In genomic region chr15:57387011-57387410, GRCh38 we compare ENCODE assay signal across 28 cellular contexts. TPM values are rescaled to one million over a fixed set of nuclear protein-coding genes. Genes with fewer than 3 reads are reported as not detected.
DNase-seq lines count a peak whose midpoint lies in the region; ATAC-seq, FAIRE-seq and TF ChIP-seq lines count a peak whose summit lies in the region.
"Had no signal": no experiment of that assay in that cellular context is flagged by ENCODE, and none has a peak within 500 bp of the region (broad histone marks: within the 10 kb centered on the region; RNA-seq: fewer than 3 reads in every experiment).

No MANE protein-coding gene starts in this region.

- TF ChIP-seq POLR2A in H1 (IDR thresholded peaks at IDR 0.05; ENCODE audit: control extremely low read depth in 1 of 2, low read depth in 2 of 2, low read length in 2 of 2) (no peak), stomach (IDR thresholded peaks at IDR 0.05) (no peak)

- intact Hi-C loops in kidney (cut with DNase I), result no loop called here
- intact Hi-C loops in stomach (cut with DNase I; ENCODE audit: low total_unique reads), result no loop called here
- intact Hi-C loops in CD14-positive monocyte (cut with micrococcal nuclease), result no loop called here

- H3K14ac ChIP-seq in H1 (ENCODE audit: insufficient read length), result no peak overlapping the region

- TF ChIP-seq EP300 in H1 (IDR thresholded peaks at IDR 0.05; ENCODE audit: borderline replicate concordance in 1 of 2, low read depth in 2 of 2, low read length in 2 of 2) (no peak), stomach (IDR thresholded peaks at IDR 0.05) (no peak)

- ATAC-seq in HG02610 (IDR thresholded peaks at IDR 0.05; ENCODE audit: unreplicated experiment) (no peak), HG03342 (IDR thresholded peaks at IDR 0.05; ENCODE audit: unreplicated experiment) (no peak)
- ATAC-seq: A549; mucosa of descending colon; natural killer cell treated with Interleukin-12 subunit alpha and Interleukin-12 subunit beta and Interleukin-15 and Interleukin-18, amount 100 ng/mL, for 72 hours; stimulated activated memory B cell treated with anti-CD40 and anti-IgM and Interleukin-4, amounts not matched to agents 10 μg/mL and 1 μg/mL and 100 μg/mL, for 72 hours had no signal

- H4K8ac ChIP-seq in H1 (ENCODE audit: extremely low read depth, insufficient read depth, low read length), result no peak overlapping the region

- H3K9me2 ChIP-seq in Karpas-422 (replicated peaks; ENCODE audit: insufficient read depth, low read length), result no peaks in the 10 kb centered on the region

- H3K36me3 Mint-ChIP-seq in CD14-positive monocyte, result no peaks in the 10 kb centered on the region
- H3K36me3 Mint-ChIP-seq: CD4-positive, alpha-beta memory T cell; natural killer cell treated with Interleukin-12 subunit alpha and Interleukin-12 subunit beta and Interleukin-15 and Interleukin-18, amount 100 ng/mL, for 72 hours; stimulated activated memory B cell treated with anti-CD40 and anti-IgM and Interleukin-4, amounts not matched to agents 10 μg/mL and 1 μg/mL and 100 μg/mL, for 72 hours had no signal

- H2BK20ac ChIP-seq in H1 (ENCODE audit: low read length), result peak overlapping the region; percentile 88; the same call in 1 of the 2 replicates

- peaks cover 1 to 8% (median 2%) of the 10 kb centered on the region in 3 donors for H3K27me3 Mint-ChIP-seq in CD14-positive monocyte (ENCODE audit: low read depth in 3 of 3)

- H3K4ac ChIP-seq in H1 (replicated peaks; ENCODE audit: insufficient read length, low read depth, low read length), result no peak overlapping the region

- H2AFZ ChIP-seq in H1 (ENCODE audit: low read length), result no peak overlapping the region
- H2AFZ ChIP-seq in Karpas-422 (ENCODE audit: low read length), result no peak overlapping the region

- no peaks in the 10 kb centered on the region for H4K20me1 ChIP-seq in H1 (replicated peaks in 1 of 2; ENCODE audit: control insufficient read depth in 1 of 2, insufficient read depth in 2 of 2, low read length in 2 of 2)
- H4K20me1 ChIP-seq in Karpas-422 (ENCODE audit: insufficient read depth, low read depth, low read length), result no peaks in the 10 kb centered on the region

- CTCF ChIA-PET in H1 (lab: Charles Lee; ENCODE audit: partially characterized antibody), result interaction anchor here (0.8 to 4.5 kb wide), 13 partner anchors 8 to 134 kb away, joined by 3 to 19 read pairs (median 5); partner anchors contain the start of gene CGNL1

- peaks cover 0 to 5% (median 3%) of the 10 kb centered on the region in 7 donors for H3K9me3 Mint-ChIP-seq in CD14-positive monocyte
- H3K9me3 Mint-ChIP-seq: activated T-helper 2 cell treated with anti-CD3 and anti-CD28 coated beads, Interferon-gamma antibody, Interleukin-2, Interleukin-4, amounts not matched to agents 10 μg/mL and 5 μg/mL and 100 μg/mL, durations not matched to agents 14 hours and 24 hours and 36 hours; CD4-positive, alpha-beta memory T cell; natural killer cell treated with Interleukin-12 subunit alpha and Interleukin-12 subunit beta and Interleukin-15 and Interleukin-18, amount 100 ng/mL, for 72 hours; stimulated activated memory B cell treated with anti-CD40 and anti-IgM and Interleukin-4, amounts not matched to agents 10 μg/mL and 1 μg/mL and 100 μg/mL, for 72 hours had no signal

- H3K79me1 ChIP-seq in H1 (ENCODE audit: low read depth, low read length), result peaks cover 25% of the 10 kb centered on the region

- H3K4me1 ChIP-seq in HUES48 (ENCODE audit: control insufficient read depth, insufficient read depth, low read length) (peaks cover 83% of the 10 kb centered on the region), H1 (replicated peaks in 1 of 4; ENCODE audit: control insufficient read depth in 3 of 4, insufficient read depth in 4 of 4, low read length in 3 of 4) (peaks cover 15 to 48% (median 39%) of the 10 kb centered on the region in 4 experiments), kidney (ENCODE audit: control insufficient read depth in 1 of 2, insufficient read depth in 1 of 2, low read depth in 1 of 2, low read length in 2 of 2) (peaks cover 43 to 59% of the 10 kb centered on the region in 2 donors), stomach (peaks cover 28 to 75% (median 54%) of the 10 kb centered on the region in 4 donors), Karpas-422 (ENCODE audit: low read length) (no peaks in the 10 kb centered on the region)

- peak overlapping the region; percentile 99 for H4K5ac ChIP-seq in H1 (ENCODE audit: insufficient read length, low read depth, low read length)

- H3K27ac ChIP-seq in HUES48 (ENCODE audit: low read depth, low read length) (peak overlapping the region; percentile 94), H1 (ENCODE audit: low read depth, low read length) (peak overlapping the region; percentile 83; the same call in 1 of the 2 replicates), kidney (ENCODE audit: low read depth in 2 of 2, low read length in 2 of 2) (peak overlapping the region; percentile 9 to 71), stomach (peak overlapping the region in 4 of 5 donors; percentile 58 to 81 (median 68)), Karpas-422 (ENCODE audit: low read length) (no peak overlapping the region)
- H3K27ac ChIP-seq: A549, brain microvascular endothelial cell, HL-60, Peyer's patch had no signal

- H2BK12ac ChIP-seq in H1 (ENCODE audit: low read depth, low read length), result peak overlapping the region; percentile 99

- 32% methylated on average over 4 of the region's 4 CpGs; no CpG with 5 or more reads in 1 of the 2 experiments for WGBS in H1 (ENCODE audit: extremely low coverage in 1 of 2, insufficient coverage in 1 of 2, insufficient read length in 1 of 2, insufficient replicate concordance in 2 of 2, low coverage in 1 of 2, low lambda C conversion rate in 2 of 2, missing lambda C conversion rate in 1 of 2), 2 experiments
- WGBS in stomach, 5 donors, result 64 to 80% (median 67%) methylated on average over 4 of the region's 4 CpGs

- peaks cover 8 to 78% of the 10 kb centered on the region in 2 experiments; a peak in 3 of 4 replicates for H3K79me2 ChIP-seq in H1 (ENCODE audit: control insufficient read depth in 1 of 2, insufficient read depth in 2 of 2, low read length in 2 of 2)
- H3K79me2 ChIP-seq in Karpas-422 (ENCODE audit: low read length), result no peaks in the 10 kb centered on the region

- peak overlapping the region; percentile 86 to 100 for H3K4me2 ChIP-seq in H1 (ENCODE audit: insufficient read depth in 1 of 2, low read depth in 2 of 2, low read length in 2 of 2)
- H3K4me2 ChIP-seq in Karpas-422 (ENCODE audit: low read depth, low read length, poor library complexity, severe bottlenecking), result no peak overlapping the region
- H3K4me2 ChIP-seq: A549 had no signal

- H4K91ac ChIP-seq in H1 (replicated peaks; ENCODE audit: insufficient read length, low read length), result peak overlapping the region; percentile 83

- POLR2A ChIA-PET in H1 (lab: Charles Lee; ENCODE audit: partially characterized antibody), result interaction anchor here (0.7 to 9.3 kb wide), 16 partner anchors 11 to 119 kb away, joined by 3 to 103 read pairs (median 4); partner anchors contain the start of gene CGNL1

- no peak overlapping the region for H3K27ac Mint-ChIP-seq in CD14-positive monocyte
- H3K27ac Mint-ChIP-seq: activated T-helper 2 cell treated with anti-CD3 and anti-CD28 coated beads, Interferon-gamma antibody, Interleukin-2, Interleukin-4, amounts not matched to agents 10 μg/mL and 5 μg/mL and 100 μg/mL, durations not matched to agents 14 hours and 24 hours and 36 hours; CD4-positive, alpha-beta memory T cell; natural killer cell treated with Interleukin-12 subunit alpha and Interleukin-12 subunit beta and Interleukin-15 and Interleukin-18, amount 100 ng/mL, for 72 hours; stimulated activated memory B cell treated with anti-CD40 and anti-IgM and Interleukin-4, amounts not matched to agents 10 μg/mL and 1 μg/mL and 100 μg/mL, for 72 hours had no signal

- TF ChIP-seq CTCF in H1 (IDR thresholded peaks at IDR 0.05; ENCODE audit: control extremely low read depth in 1 of 3, insufficient read depth in 1 of 3, low read depth in 1 of 3, low read length in 3 of 3) (no peak), kidney (IDR thresholded peaks at IDR 0.05; ENCODE audit: borderline replicate concordance, extremely low read depth, insufficient read depth) (no peak), stomach (IDR thresholded peaks at IDR 0.05) (no peak), CD14-positive monocyte (IDR thresholded peaks at IDR 0.05) (no peak)

- H2AK5ac ChIP-seq in H1 (ENCODE audit: low read depth, low read length), result no peak overlapping the region

- H3K18ac ChIP-seq in H1 (ENCODE audit: extremely low read depth, low read length), result peak overlapping the region; percentile 75; the same call in 1 of the 2 replicates

- no peak for DNase-seq in H1 (ENCODE audit: low read depth in 1 of 2, low spot score in 2 of 2)
- no peak for DNase-seq in kidney
- DNase-seq in stomach, result no peak
- DNase-seq in CD14-positive monocyte (ENCODE audit: low spot score), result no peak
- DNase-seq in Karpas-422, result no peak
- DNase-seq: activated CD4-positive, alpha-beta T cell treated with anti-CD3 and anti-CD28 coated beads for 4 hours; activated CD8-positive, alpha-beta memory T cell treated with anti-CD3 and anti-CD28 coated beads for 24 hours; activated naive CD4-positive, alpha-beta T cell treated with anti-CD3 and anti-CD28 coated beads, Interleukin-2, amount 50 U/mL, for 16 hours; activated T-cell treated with anti-CD3 and anti-CD28 coated beads for 4 hours; AML-193; brain microvascular endothelial cell; CD4-positive, alpha-beta memory T cell; Kasumi-1; lower lobe of right lung; mucosa of descending colon; NCI-H1436; NCI-H226; Peyer's patch; T-helper 9 cell had no signal

- H3K4me3 ChIP-seq in HUES48 (ENCODE audit: low read depth, low read length) (peak overlapping the region; percentile 58), H1 (ENCODE audit: extremely low read depth in 1 of 4, insufficient read depth in 2 of 4, low read depth in 3 of 4, low read length in 4 of 4) (peak overlapping the region; percentile 36 to 56 (median 46)), kidney (ENCODE audit: low read length in 2 of 2) (peak overlapping the region in 1 of 2 donors; percentile 26), stomach (no peak overlapping the region), Karpas-422 (ENCODE audit: low read length) (no peak overlapping the region)
- H3K4me3 ChIP-seq: A549, HAP-1, lower lobe of right lung, mucosa of descending colon, Peyer's patch had no signal

- peak overlapping the region; percentile 47 for H2BK120ac ChIP-seq in H1 (replicated peaks; ENCODE audit: low read depth, low read length)

- FAIRE-seq in H1 (lab: Jason Lieb, UNC) (no peak), kidney (lab: Jason Lieb, UNC) (no peak)
- FAIRE-seq: A549 had no signal

- H3K9me3 ChIP-seq in HUES48 (ENCODE audit: control insufficient read depth, insufficient read depth, low read length) (no peaks in the 10 kb centered on the region), H1 (ENCODE audit: insufficient read depth in 2 of 2, low read depth in 1 of 2, low read length in 1 of 2) (no peaks in the 10 kb centered on the region), kidney (ENCODE audit: control insufficient read depth in 1 of 2, low read length in 2 of 2) (no peaks in the 10 kb centered on the region), stomach (no peaks in the 10 kb centered on the region), Karpas-422 (ENCODE audit: low read length) (no peaks in the 10 kb centered on the region)
- H3K9me3 ChIP-seq: A549, HAP-1, lower lobe of right lung, mucosa of descending colon, Peyer's patch had no signal

- no peaks in the 10 kb centered on the region for H3K27me3 ChIP-seq in HUES48 (ENCODE audit: control insufficient read depth, insufficient read depth, low read length)
- no peaks in the 10 kb centered on the region for H3K27me3 ChIP-seq in H1 (replicated peaks in 1 of 4; ENCODE audit: control insufficient read depth in 3 of 4, extremely low read depth in 1 of 4, insufficient read depth in 3 of 4, low read length in 3 of 4)
- H3K27me3 ChIP-seq in stomach, result no peaks in the 10 kb centered on the region
- no peaks in the 10 kb centered on the region for H3K27me3 ChIP-seq in Karpas-422 (ENCODE audit: low read length)
- H3K27me3 ChIP-seq: brain microvascular endothelial cell, Peyer's patch had no signal

- H3K36me3 ChIP-seq in HUES48 (ENCODE audit: control insufficient read depth, insufficient read depth, low read length) (no peaks in the 10 kb centered on the region), H1 (ENCODE audit: control insufficient read depth in 2 of 4, insufficient read depth in 4 of 4, low read length in 3 of 4) (no peaks in the 10 kb centered on the region), kidney (ENCODE audit: control insufficient read depth in 1 of 2, insufficient read depth in 2 of 2, low read length in 2 of 2) (peaks cover 0 to 7% of the 10 kb centered on the region in 2 donors), stomach (no peaks in the 10 kb centered on the region), Karpas-422 (ENCODE audit: insufficient read depth, low read length) (no peaks in the 10 kb centered on the region)
- H3K36me3 ChIP-seq: brain microvascular endothelial cell, HAP-1, lower lobe of right lung, Peyer's patch had no signal

- no peak for TF ChIP-seq RAD21 in H1 (IDR thresholded peaks at IDR 0.05 in 1 of 2, conservative IDR thresholded peaks at IDR 0.05 in 1 of 2; ENCODE audit: low read depth in 2 of 2, low read length in 2 of 2)

- peak overlapping the region; percentile 21 for H3K56ac ChIP-seq in H1 (replicated peaks; ENCODE audit: insufficient read length, low read depth, low read length)

- no peak overlapping the region for H3K23ac ChIP-seq in H1 (ENCODE audit: insufficient read length)

- H3K4me3 Mint-ChIP-seq in CD14-positive monocyte, result no peak overlapping the region
- H3K4me3 Mint-ChIP-seq: CD4-positive, alpha-beta memory T cell; natural killer cell treated with Interleukin-12 subunit alpha and Interleukin-12 subunit beta and Interleukin-15 and Interleukin-18, amount 100 ng/mL, for 72 hours; stimulated activated memory B cell treated with anti-CD40 and anti-IgM and Interleukin-4, amounts not matched to agents 10 μg/mL and 1 μg/mL and 100 μg/mL, for 72 hours had no signal

- H2BK15ac ChIP-seq in H1 (ENCODE audit: low read length), result no peak overlapping the region

- H3K9ac ChIP-seq in HUES48 (ENCODE audit: low read depth, low read length) (peak overlapping the region; percentile 58; the same call in 1 of the 2 replicates), H1 (replicated peaks in 1 of 4; ENCODE audit: extremely low read depth in 1 of 4, low read depth in 3 of 4, low read length in 3 of 4) (peak overlapping the region in 1 of 4 experiments; percentile 88; a peak in 3 of 7 replicates), kidney (ENCODE audit: low read length in 2 of 2) (peak overlapping the region in 1 of 2 donors; percentile 70), Karpas-422 (ENCODE audit: low read length) (no peak overlapping the region)

- no peaks in the 10 kb centered on the region for H3K4me1 Mint-ChIP-seq in CD14-positive monocyte
- H3K4me1 Mint-ChIP-seq: CD4-positive, alpha-beta memory T cell; stimulated activated memory B cell treated with anti-CD40 and anti-IgM and Interleukin-4, amounts not matched to agents 10 μg/mL and 1 μg/mL and 100 μg/mL, for 72 hours had no signal

- H2BK5ac ChIP-seq in H1 (ENCODE audit: low read depth, low read length), result peak overlapping the region; percentile 84

- H3K23me2 ChIP-seq in H1 (ENCODE audit: low read depth, low read length), result peaks cover 9% of the 10 kb centered on the region; the same call in 1 of the 2 replicates

RNA-seq across cellular contexts. Expression of gene CGNL1, which starts 10.7 kb away (rescaled TPM):
- total RNA-seq in H1 (2021; fragmentation: NEBNext Ultra II Directional; extraction: Animal tissue kit (Norgen Biotek cat#: 25700)), result 72.7 and 75.6 TPM in 2 replicates
- polyA plus RNA-seq in H1 (2011; rRNA removed), result 20.4 and 21.8 TPM in 2 replicates
- polyA plus RNA-seq in H1 (2011; cell fraction: cytosol; rRNA removed), result 26.8 TPM
- polyA plus RNA-seq in H1 (2011; cell fraction: nucleus; rRNA removed), result 42.9 TPM
- polyA plus RNA-seq in H1 (2012, experiment 1 of 2), result 52.8 to 62.1 TPM (median 54.3 TPM) in 4 replicates
- 4.5 TPM for polyA plus RNA-seq in H1 (2012, experiment 2 of 2)
- 23.5 TPM for polyA plus RNA-seq in H1 (2013, experiment 1 of 2)
- polyA plus RNA-seq in H1 (2013, experiment 2 of 2), result 21.9 TPM
- polyA minus RNA-seq in H1 (2011; rRNA and poly(A)+ RNA removed), result 52.9 and 54.8 TPM in 2 replicates
- polyA minus RNA-seq in H1 (2011; cell fraction: cytosol; rRNA and poly(A)+ RNA removed), result 43.2 TPM
- 56.4 TPM for polyA minus RNA-seq in H1 (2011; cell fraction: nucleus; rRNA and poly(A)+ RNA removed)
- total RNA-seq in kidney, result 81.5 TPM
- 62.0 TPM for polyA plus RNA-seq in kidney (ENCODE audit: insufficient read depth, low read depth, low replicate concordance)
- 10 to 100 TPM in 4 of 5 donors, under 1 TPM in 1; 0.29 to 36.2 (median 29.3) TPM for total RNA-seq in stomach
- polyA plus RNA-seq in stomach, result 10 to 100 TPM in 1 of 3 donors, 1 to 10 TPM in 2; 4.9 to 16.4 (median 8.2) TPM
- polyA plus RNA-seq in CD14-positive monocyte, result not detected
- not detected in 2 replicates for total RNA-seq in Karpas-422 (2014; rRNA removed; shearing (Covaris generic); ENCODE audit: low replicate concordance)
- total RNA-seq: activated T-helper 2 cell treated with anti-CD3 and anti-CD28 coated beads, Interferon-gamma antibody, Interleukin-2, Interleukin-4, amounts not matched to agents 10 μg/mL and 5 μg/mL and 100 μg/mL, durations not matched to agents 14 hours and 24 hours and 36 hours; CD4-positive, alpha-beta memory T cell; natural killer cell treated with Interleukin-12 subunit alpha and Interleukin-12 subunit beta and Interleukin-15 and Interleukin-18, amount 100 ng/mL, for 72 hours had no signal
- polyA plus RNA-seq: CD4-positive, alpha-beta memory T cell had no signal

Comparison
In these comparisons a context has a peak if more than half of its experiments do, and no peak if none do; other contexts are left out.
1. H3K4me3 ChIP-seq: peak in HUES48 (single experiment) and H1 (4 of 4); none in stomach (0 of 4) and Karpas-422 (single experiment).